Comparison of ENCODE assay signal across 8 cellular contexts in genomic region chr9:2570615-2571479, GRCh38. TPM values are rescaled to one million over a fixed set of nuclear protein-coding genes. Genes with fewer than 3 reads are reported as not detected.
DNase-seq lines count a peak whose midpoint lies in the region; ATAC-seq, FAIRE-seq and TF ChIP-seq lines count a peak whose summit lies in the region.

No MANE protein-coding gene starts in this region.

- H3K36me3 ChIP-seq in HEK293 (ENCODE audit: control insufficient read depth in 2 of 2, insufficient read depth in 1 of 2, low read length in 2 of 2) = no peaks in the 10 kb centered on the region
- H3K36me3 ChIP-seq in Loucy (ENCODE audit: insufficient read depth, low read length) = no peaks in the 10 kb centered on the region
- no peaks in the 10 kb centered on the region for H3K36me3 ChIP-seq in gastrocnemius medialis

- peaks cover 4% of the 10 kb centered on the region for H3K4me1 ChIP-seq in HEK293 (ENCODE audit: control insufficient read depth, insufficient read depth, low read length)
- peaks cover 9% of the 10 kb centered on the region for H3K4me1 ChIP-seq in Loucy (ENCODE audit: insufficient read depth, low read length, poor library complexity, severe bottlenecking)
- peaks cover 17 to 39% of the 10 kb centered on the region in 2 donors for H3K4me1 ChIP-seq in gastrocnemius medialis

- H3K9me3 ChIP-seq in HEK293 (ENCODE audit: control insufficient read depth, insufficient read depth, low read depth, low read length) (no peaks in the 10 kb centered on the region), Loucy (ENCODE audit: insufficient read depth, low read depth, low read length) (no peaks in the 10 kb centered on the region), gastrocnemius medialis (no peaks in the 10 kb centered on the region)

- no peak overlapping the region for H3K27ac Mint-ChIP-seq in T-cell

- intact Hi-C loops in gastrocnemius medialis (cut with DNase I; ENCODE audit: low total_unique reads) = loop anchor here (1.0 to 5.0 kb wide), 4 partner anchors 50 to 554 kb away; partner anchors contain the start of genes SMARCA2 and VLDLR

- no peak overlapping the region for H3K9ac ChIP-seq in Loucy (ENCODE audit: low read depth, low read length, poor library complexity, severe bottlenecking)

- no peak overlapping the region for H2AFZ ChIP-seq in Loucy (ENCODE audit: low read length)

- H3K4me3 ChIP-seq in HEK293 (ENCODE audit: low read depth, low read length) = no peak overlapping the region
- no peak overlapping the region for H3K4me3 ChIP-seq in Loucy (ENCODE audit: low read length, poor library complexity, severe bottlenecking)
- peak overlapping the region in 1 of 4 donors; percentile 5 for H3K4me3 ChIP-seq in gastrocnemius medialis

- H3K9me2 ChIP-seq in Loucy (replicated peaks; ENCODE audit: low read depth, low read length) = no peaks in the 10 kb centered on the region

- peak in 3 of 4 experiments; percentile 24 to 43 (median 35) for ATAC-seq in T-cell (replicated peaks in 1 of 4)
- peak; percentile 90 to 97 for ATAC-seq in gastrocnemius medialis

- no peaks in the 10 kb centered on the region for H3K9me3 Mint-ChIP-seq in T-cell

- CTCF ChIA-PET in HEK293 (lab: Yijun Ruan, JAX) = interaction anchor here (0.5 to 1.2 kb wide), 2 partner anchors 31 to 47 kb away, joined by 3 read pairs; no protein-coding TSS in a partner anchor
- CTCF ChIA-PET in T-cell (lab: Charles Lee) = no interaction called here
- CTCF ChIA-PET in RWPE1 (lab: Yijun Ruan, JAX) = no interaction called here

- peak; percentile 77 for FAIRE-seq in GM12891 (lab: Jason Lieb, UNC)

- in situ Hi-C loops in gastrocnemius medialis (cut with MboI; ENCODE audit: low sequenced_read_pairs in 4 of 4) = no loop called here

- H3K4me3 Mint-ChIP-seq in T-cell = no peak overlapping the region

- no peaks in the 10 kb centered on the region for H3F3A ChIP-seq in Loucy (ENCODE audit: low read depth)

- H3K27me3 ChIP-seq in Loucy (ENCODE audit: insufficient read depth, low read length, poor library complexity, severe bottlenecking) (no peaks in the 10 kb centered on the region), gastrocnemius medialis (no peaks in the 10 kb centered on the region)

- peak overlapping the region; percentile 32 for H3K4me2 ChIP-seq in Loucy (ENCODE audit: low read depth, low read length, poor library complexity, severe bottlenecking)

- peaks cover 9 to 12% of the 10 kb centered on the region in 2 donors for H3K27me3 Mint-ChIP-seq in T-cell

- POLR2A ChIA-PET in HEK293 (lab: Yijun Ruan, JAX) (no interaction called here), T-cell (lab: Charles Lee) (no interaction called here), RWPE1 (lab: Yijun Ruan, JAX; ENCODE audit: low non-redundant PET) (no interaction called here)

- TF ChIP-seq POLR2A in GM12891 (IDR thresholded peaks at IDR 0.05; ENCODE audit: low read depth, low read length) (no peak), gastrocnemius medialis (IDR thresholded peaks at IDR 0.05) (no peak)

- no peaks in the 10 kb centered on the region for H3K4me1 Mint-ChIP-seq in T-cell

- DNase-seq in GM12891 (ENCODE audit: insufficient read length, low spot score) (no peak), T-cell (peak in 20 of 34 experiments; percentile 0 to 52 (median 6)), glomerular visceral epithelial cell (ENCODE audit: extremely low spot score) (peak; percentile 95), gastrocnemius medialis (peak; percentile 96 to 100), RWPE1 (ENCODE audit: low spot score) (no peak), NCI-H526 (lab: John Stamatoyannopoulos, UW) (no peak)

- no peaks in the 10 kb centered on the region for H3K79me2 ChIP-seq in Loucy (ENCODE audit: insufficient read depth, low read length)

- H4K20me1 ChIP-seq in Loucy (ENCODE audit: insufficient read depth, low read length, poor library complexity, severe bottlenecking) = no peaks in the 10 kb centered on the region

- no peaks in the 10 kb centered on the region for H3K36me3 Mint-ChIP-seq in T-cell

- TF ChIP-seq CTCF in HEK293 (tag by site-specific recombination; IDR thresholded peaks at IDR 0.05) (no peak), Loucy (conservative IDR thresholded peaks at IDR 0.05; ENCODE audit: low read length) (no peak), gastrocnemius medialis (IDR thresholded peaks at IDR 0.05 in 4 of 5, conservative IDR thresholded peaks at IDR 0.05 in 1 of 5) (no peak), RWPE1 (conservative IDR thresholded peaks at IDR 0.05; ENCODE audit: low read depth) (no peak)

- H3K27ac ChIP-seq in HEK293 (ENCODE audit: extremely low read depth, low read depth, low read length) (peak overlapping the region; percentile 73; the same call in 1 of the 2 replicates), gastrocnemius medialis (peak overlapping the region; percentile 81 to 84 (median 82)), RWPE1 (no peak overlapping the region)

TF ChIP-seq in GM12891, 5 proteins besides CTCF, POLR2A, EP300 and RAD21:
- TF ChIP-seq POLR2AphosphoS5 (IDR thresholded peaks at IDR 0.05; ENCODE audit: low read depth, low read length) = no peak
- no peak for TF ChIP-seq POU2F2 (IDR thresholded peaks at IDR 0.05; ENCODE audit: low read depth, low read length)
- TF ChIP-seq SPI1 (IDR thresholded peaks at IDR 0.05; ENCODE audit: low read depth, low read length) = no peak
- no peak for TF ChIP-seq TAF1 (IDR thresholded peaks at IDR 0.05; ENCODE audit: low read depth, low read length)
- TF ChIP-seq PAX5 (IDR thresholded peaks at IDR 0.05; ENCODE audit: insufficient read depth, low read length, severe bottlenecking) = no peak

TF ChIP-seq in HEK293, 187 proteins besides CTCF, POLR2A, EP300 and RAD21 (continues in another document):
- TF ChIP-seq, protein P1, sequence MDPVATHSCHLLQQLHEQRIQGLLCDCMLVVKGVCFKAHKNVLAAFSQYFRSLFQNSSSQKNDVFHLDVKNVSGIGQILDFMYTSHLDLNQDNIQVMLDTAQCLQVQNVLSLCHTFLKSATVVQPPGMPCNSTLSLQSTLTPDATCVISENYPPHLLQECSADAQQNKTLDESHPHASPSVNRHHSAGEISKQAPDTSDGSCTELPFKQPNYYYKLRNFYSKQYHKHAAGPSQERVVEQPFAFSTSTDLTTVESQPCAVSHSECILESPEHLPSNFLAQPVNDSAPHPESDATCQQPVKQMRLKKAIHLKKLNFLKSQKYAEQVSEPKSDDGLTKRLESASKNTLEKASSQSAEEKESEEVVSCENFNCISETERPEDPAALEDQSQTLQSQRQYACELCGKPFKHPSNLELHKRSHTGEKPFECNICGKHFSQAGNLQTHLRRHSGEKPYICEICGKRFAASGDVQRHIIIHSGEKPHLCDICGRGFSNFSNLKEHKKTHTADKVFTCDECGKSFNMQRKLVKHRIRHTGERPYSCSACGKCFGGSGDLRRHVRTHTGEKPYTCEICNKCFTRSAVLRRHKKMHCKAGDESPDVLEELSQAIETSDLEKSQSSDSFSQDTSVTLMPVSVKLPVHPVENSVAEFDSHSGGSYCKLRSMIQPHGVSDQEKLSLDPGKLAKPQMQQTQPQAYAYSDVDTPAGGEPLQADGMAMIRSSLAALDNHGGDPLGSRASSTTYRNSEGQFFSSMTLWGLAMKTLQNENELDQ (tag by site-specific recombination; IDR thresholded peaks at IDR 0.05; ENCODE audit: low read depth) = no peak
- TF ChIP-seq HOXC10 (CRISPR knock-in tag; IDR thresholded peaks at IDR 0.05) = no peak
- TF ChIP-seq, protein P2, sequence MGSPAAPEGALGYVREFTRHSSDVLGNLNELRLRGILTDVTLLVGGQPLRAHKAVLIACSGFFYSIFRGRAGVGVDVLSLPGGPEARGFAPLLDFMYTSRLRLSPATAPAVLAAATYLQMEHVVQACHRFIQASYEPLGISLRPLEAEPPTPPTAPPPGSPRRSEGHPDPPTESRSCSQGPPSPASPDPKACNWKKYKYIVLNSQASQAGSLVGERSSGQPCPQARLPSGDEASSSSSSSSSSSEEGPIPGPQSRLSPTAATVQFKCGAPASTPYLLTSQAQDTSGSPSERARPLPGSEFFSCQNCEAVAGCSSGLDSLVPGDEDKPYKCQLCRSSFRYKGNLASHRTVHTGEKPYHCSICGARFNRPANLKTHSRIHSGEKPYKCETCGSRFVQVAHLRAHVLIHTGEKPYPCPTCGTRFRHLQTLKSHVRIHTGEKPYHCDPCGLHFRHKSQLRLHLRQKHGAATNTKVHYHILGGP (tag by site-specific recombination; IDR thresholded peaks at IDR 0.05) = no peak
- no peak for TF ChIP-seq ZNF16 (tag by site-specific recombination; IDR thresholded peaks at IDR 0.05; ENCODE audit: low read depth)
- TF ChIP-seq ZSCAN16 (tag by site-specific recombination; IDR thresholded peaks at IDR 0.05) = no peak
- TF ChIP-seq, protein P3, sequence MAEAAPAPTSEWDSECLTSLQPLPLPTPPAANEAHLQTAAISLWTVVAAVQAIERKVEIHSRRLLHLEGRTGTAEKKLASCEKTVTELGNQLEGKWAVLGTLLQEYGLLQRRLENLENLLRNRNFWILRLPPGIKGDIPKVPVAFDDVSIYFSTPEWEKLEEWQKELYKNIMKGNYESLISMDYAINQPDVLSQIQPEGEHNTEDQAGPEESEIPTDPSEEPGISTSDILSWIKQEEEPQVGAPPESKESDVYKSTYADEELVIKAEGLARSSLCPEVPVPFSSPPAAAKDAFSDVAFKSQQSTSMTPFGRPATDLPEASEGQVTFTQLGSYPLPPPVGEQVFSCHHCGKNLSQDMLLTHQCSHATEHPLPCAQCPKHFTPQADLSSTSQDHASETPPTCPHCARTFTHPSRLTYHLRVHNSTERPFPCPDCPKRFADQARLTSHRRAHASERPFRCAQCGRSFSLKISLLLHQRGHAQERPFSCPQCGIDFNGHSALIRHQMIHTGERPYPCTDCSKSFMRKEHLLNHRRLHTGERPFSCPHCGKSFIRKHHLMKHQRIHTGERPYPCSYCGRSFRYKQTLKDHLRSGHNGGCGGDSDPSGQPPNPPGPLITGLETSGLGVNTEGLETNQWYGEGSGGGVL (tag by site-specific recombination; IDR thresholded peaks at IDR 0.05) = peak; percentile 78
- no peak for TF ChIP-seq ZNF132 (tag by site-specific recombination; IDR thresholded peaks at IDR 0.05; ENCODE audit: borderline replicate concordance)
- TF ChIP-seq ZNF426 (tag by site-specific recombination; IDR thresholded peaks at IDR 0.05) = no peak
- TF ChIP-seq ZNF23 (tag by site-specific recombination; IDR thresholded peaks at IDR 0.05; ENCODE audit: borderline replicate concordance) = no peak
- peak; percentile 80 for TF ChIP-seq IKZF3 (tag by site-specific recombination; IDR thresholded peaks at IDR 0.05)
- TF ChIP-seq HOXA7 (CRISPR knock-in tag; IDR thresholded peaks at IDR 0.05; ENCODE audit: borderline replicate concordance) = no peak
- TF ChIP-seq ZNF560 (tag by site-specific recombination; IDR thresholded peaks at IDR 0.05; ENCODE audit: borderline replicate concordance) = no peak
- TF ChIP-seq ZNF521 (tag by site-specific recombination; IDR thresholded peaks at IDR 0.05) = no peak

RNA-seq across cellular contexts. Expression of gene VLDLR, which starts 50.7 kb away (rescaled TPM):
- polyA plus RNA-seq in GM12891 (2012; ENCODE audit: low read depth, missing spikeins) = 4.5 TPM
- total RNA-seq in T-cell = 1 to 10 TPM in 2 of 5 donors, under 1 TPM in 3; 0.16 to 1.9 (median 0.92) TPM
- total RNA-seq in gastrocnemius medialis = 10 to 100 TPM; 13.6 to 19.6 (median 16.9) TPM

Comparison
In these comparisons a context has a peak if more than half of its experiments do, and no peak if none do; other contexts are left out.
1. DNase-seq: peak in T-cell (20 of 34), glomerular visceral epithelial cell (single experiment) and gastrocnemius medialis (2 of 2); none in GM12891 (single experiment), RWPE1 (single experiment) and NCI-H526 (0 of 2).
2. RNA of gene VLDLR, which starts 50.7 kb away (total RNA-seq): 13.6 to 19.6 TPM in gastrocnemius medialis; 0.16 to 1.9 TPM in T-cell; every median in the first group is over 4 times any median in the second.